Comparison of ENCODE assay signal across 1 cellular context in the genomic region with DNA sequence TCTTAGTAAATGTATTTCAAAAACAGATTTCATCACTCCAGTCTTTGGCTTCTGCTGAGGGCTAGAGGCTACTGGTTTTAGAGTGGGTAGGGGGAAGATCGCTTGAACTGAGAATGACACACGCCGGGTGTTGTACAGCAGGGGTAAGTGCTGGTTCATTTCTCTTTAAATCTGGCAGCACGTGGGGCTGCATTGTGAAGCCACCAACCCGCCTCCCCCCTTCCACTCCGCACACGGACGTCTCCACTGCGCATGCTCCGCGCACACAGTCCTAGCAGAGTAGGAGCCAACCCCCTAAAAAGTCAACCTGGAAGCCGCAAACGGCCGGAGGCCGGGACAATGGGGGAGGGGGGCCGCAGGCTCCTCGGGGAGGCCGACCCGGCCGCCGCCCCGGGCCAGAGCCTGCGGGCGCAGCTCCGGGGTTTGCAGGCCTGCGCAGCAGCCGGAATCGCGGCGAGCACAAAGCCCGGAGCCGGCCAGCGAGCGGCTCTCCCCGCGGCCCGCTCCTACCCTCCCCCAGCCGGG.
A peak's percentile ranks its signal among the peaks of the same experiment; 100 is the strongest.
TF ChIP-seq lines count a peak whose summit lies in the region.

No MANE protein-coding gene starts in this region.

TF ChIP-seq in K562, 482 proteins besides CTCF, POLR2A, EP300 and RAD21 (continued from another document and continues in another):
- TF ChIP-seq, protein P1, sequence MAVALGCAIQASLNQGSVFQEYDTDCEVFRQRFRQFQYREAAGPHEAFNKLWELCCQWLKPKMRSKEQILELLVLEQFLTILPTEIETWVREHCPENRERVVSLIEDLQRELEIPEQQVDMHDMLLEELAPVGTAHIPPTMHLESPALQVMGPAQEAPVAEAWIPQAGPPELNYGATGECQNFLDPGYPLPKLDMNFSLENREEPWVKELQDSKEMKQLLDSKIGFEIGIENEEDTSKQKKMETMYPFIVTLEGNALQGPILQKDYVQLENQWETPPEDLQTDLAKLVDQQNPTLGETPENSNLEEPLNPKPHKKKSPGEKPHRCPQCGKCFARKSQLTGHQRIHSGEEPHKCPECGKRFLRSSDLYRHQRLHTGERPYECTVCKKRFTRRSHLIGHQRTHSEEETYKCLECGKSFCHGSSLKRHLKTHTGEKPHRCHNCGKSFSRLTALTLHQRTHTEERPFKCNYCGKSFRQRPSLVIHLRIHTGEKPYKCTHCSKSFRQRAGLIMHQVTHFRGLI (CRISPR knock-in tag; IDR thresholded peaks at IDR 0.05): no peak
- TF ChIP-seq THRA (IDR thresholded peaks at IDR 0.05) (no peak), CHCHD3 (CRISPR knock-in tag; IDR thresholded peaks at IDR 0.05) (no peak), MCM5 (IDR thresholded peaks at IDR 0.05; ENCODE audit: low read depth) (no peak), HOXB6 (CRISPR knock-in tag; IDR thresholded peaks at IDR 0.05; ENCODE audit: borderline replicate concordance) (no peak), ATF7 (IDR thresholded peaks at IDR 0.05) (no peak), OTX1 (CRISPR knock-in tag; IDR thresholded peaks at IDR 0.05) (no peak), RBFOX2 (IDR thresholded peaks at IDR 0.05; ENCODE audit: low read depth, low read length) (peak; percentile 46), PURB (CRISPR knock-in tag; IDR thresholded peaks at IDR 0.05; ENCODE audit: low read depth) (no peak), L3MBTL2 (IDR thresholded peaks at IDR 0.05) (peak; percentile 85), IRF2 (CRISPR knock-in tag; IDR thresholded peaks at IDR 0.05) (no peak), GATAD2B (IDR thresholded peaks at IDR 0.05; ENCODE audit: borderline replicate concordance) (0 out of 2 replicates have a peak, but pooled peaks have one; percentile 52), ZNF174 (CRISPR knock-in tag; IDR thresholded peaks at IDR 0.05) (no peak), SIRT6 (IDR thresholded peaks at IDR 0.05; ENCODE audit: low read depth, low read length) (no peak), POLR2AphosphoS5 (IDR thresholded peaks at IDR 0.05; ENCODE audit: control insufficient read depth, insufficient read depth, low read depth, low read length) (no peak), PTTG1 (tag; IDR thresholded peaks at IDR 0.05; ENCODE audit: low read depth) (no peak), NFYB (IDR thresholded peaks at IDR 0.05; ENCODE audit: extremely low read depth, insufficient read length) (no peak), FOXK2 (conservative IDR thresholded peaks at IDR 0.05 in 1 of 2, IDR thresholded peaks at IDR 0.05 in 1 of 2; ENCODE audit: low read depth in 2 of 2) (0 out of 4 replicates have a peak, but pooled peaks of 1 of the 2 experiments have one; percentile 24), CXXC5 (CRISPR knock-in tag; IDR thresholded peaks at IDR 0.05) (0 out of 2 replicates have a peak, but pooled peaks have one; percentile 56), CBX8 (IDR thresholded peaks at IDR 0.05; ENCODE audit: borderline replicate concordance, extremely low read depth, low read depth, low read length, poor library complexity, severe bottlenecking) (no peak), ILK (tag; IDR thresholded peaks at IDR 0.05; ENCODE audit: borderline replicate concordance, low read depth) (no peak), TAF15 (IDR thresholded peaks at IDR 0.05; ENCODE audit: low read depth, low read length) (no peak), ZNF232 (CRISPR knock-in tag; IDR thresholded peaks at IDR 0.05) (no peak), TOE1 (IDR thresholded peaks at IDR 0.05; ENCODE audit: borderline replicate concordance) (peak; percentile 24; the same call in 1 of the 2 replicates), TOE1 (CRISPR knock-in tag; IDR thresholded peaks at IDR 0.05; ENCODE audit: borderline replicate concordance, low read depth) (no peak), IFI16 (CRISPR knock-in tag; IDR thresholded peaks at IDR 0.05) (no peak), PCBP1 (IDR thresholded peaks at IDR 0.05; ENCODE audit: low read depth, low read length, poor library complexity, severe bottlenecking) (no peak), ZC3H8 (IDR thresholded peaks at IDR 0.05) (no peak), HEY1 (CRISPR knock-in tag; IDR thresholded peaks at IDR 0.05; ENCODE audit: borderline replicate concordance) (no peak), ZC3H4 (CRISPR knock-in tag; IDR thresholded peaks at IDR 0.05; ENCODE audit: borderline replicate concordance) (no peak), CEBPG (CRISPR knock-in tag; IDR thresholded peaks at IDR 0.05) (no peak; the same call in 1 of the 2 replicates), CEBPG (tag; conservative IDR thresholded peaks at IDR 0.05 in 1 of 2, IDR thresholded peaks at IDR 0.05 in 1 of 2) (no peak), SNIP1 (IDR thresholded peaks at IDR 0.05; ENCODE audit: low read depth) (no peak), DMBX1 (CRISPR knock-in tag; IDR thresholded peaks at IDR 0.05; ENCODE audit: borderline replicate concordance) (no peak), ZFP36 (IDR thresholded peaks at IDR 0.05; ENCODE audit: low read depth, low read length, partially characterized antibody) (no peak), TEAD4 (IDR thresholded peaks at IDR 0.05; ENCODE audit: low read length) (no peak), TEAD4 (CRISPR knock-in tag; IDR thresholded peaks at IDR 0.05; ENCODE audit: borderline replicate concordance) (no peak), ZNF561 (CRISPR knock-in tag; conservative IDR thresholded peaks at IDR 0.05) (no peak), RB1 (IDR thresholded peaks at IDR 0.05; ENCODE audit: low read depth) (no peak), MAFK (IDR thresholded peaks at IDR 0.05; ENCODE audit: low read length) (no peak), HOMEZ (CRISPR knock-in tag; IDR thresholded peaks at IDR 0.05) (no peak), ASH1L (IDR thresholded peaks at IDR 0.05; ENCODE audit: borderline replicate concordance, low read depth, partially characterized antibody) (no peak), JUN (IDR thresholded peaks at IDR 0.05; ENCODE audit: borderline replicate concordance, low read depth, low read length) (no peak), JUN (CRISPR knock-in tag; IDR thresholded peaks at IDR 0.05; ENCODE audit: borderline replicate concordance) (no peak), TCF7 (IDR thresholded peaks at IDR 0.05; ENCODE audit: borderline replicate concordance) (no peak), ZNF512 (tag; IDR thresholded peaks at IDR 0.05) (no peak), NR4A1 (CRISPR knock-in tag; IDR thresholded peaks at IDR 0.05) (no peak), NR4A1 (tag; IDR thresholded peaks at IDR 0.05) (no peak), ZFX (CRISPR knock-in tag; IDR thresholded peaks at IDR 0.05) (no peak)
- TF ChIP-seq, protein P2, sequence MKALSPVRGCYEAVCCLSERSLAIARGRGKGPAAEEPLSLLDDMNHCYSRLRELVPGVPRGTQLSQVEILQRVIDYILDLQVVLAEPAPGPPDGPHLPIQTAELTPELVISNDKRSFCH (CRISPR knock-in tag; IDR thresholded peaks at IDR 0.05): no peak
- TF ChIP-seq, protein P2 (tag; IDR thresholded peaks at IDR 0.05): no peak
- TF ChIP-seq, protein P3, sequence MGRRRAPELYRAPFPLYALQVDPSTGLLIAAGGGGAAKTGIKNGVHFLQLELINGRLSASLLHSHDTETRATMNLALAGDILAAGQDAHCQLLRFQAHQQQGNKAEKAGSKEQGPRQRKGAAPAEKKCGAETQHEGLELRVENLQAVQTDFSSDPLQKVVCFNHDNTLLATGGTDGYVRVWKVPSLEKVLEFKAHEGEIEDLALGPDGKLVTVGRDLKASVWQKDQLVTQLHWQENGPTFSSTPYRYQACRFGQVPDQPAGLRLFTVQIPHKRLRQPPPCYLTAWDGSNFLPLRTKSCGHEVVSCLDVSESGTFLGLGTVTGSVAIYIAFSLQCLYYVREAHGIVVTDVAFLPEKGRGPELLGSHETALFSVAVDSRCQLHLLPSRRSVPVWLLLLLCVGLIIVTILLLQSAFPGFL (CRISPR knock-in tag; IDR thresholded peaks at IDR 0.05): no peak
- TF ChIP-seq, protein P4, sequence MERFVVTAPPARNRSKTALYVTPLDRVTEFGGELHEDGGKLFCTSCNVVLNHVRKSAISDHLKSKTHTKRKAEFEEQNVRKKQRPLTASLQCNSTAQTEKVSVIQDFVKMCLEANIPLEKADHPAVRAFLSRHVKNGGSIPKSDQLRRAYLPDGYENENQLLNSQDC (CRISPR knock-in tag; IDR thresholded peaks at IDR 0.05): no peak
- TF ChIP-seq, protein P5, sequence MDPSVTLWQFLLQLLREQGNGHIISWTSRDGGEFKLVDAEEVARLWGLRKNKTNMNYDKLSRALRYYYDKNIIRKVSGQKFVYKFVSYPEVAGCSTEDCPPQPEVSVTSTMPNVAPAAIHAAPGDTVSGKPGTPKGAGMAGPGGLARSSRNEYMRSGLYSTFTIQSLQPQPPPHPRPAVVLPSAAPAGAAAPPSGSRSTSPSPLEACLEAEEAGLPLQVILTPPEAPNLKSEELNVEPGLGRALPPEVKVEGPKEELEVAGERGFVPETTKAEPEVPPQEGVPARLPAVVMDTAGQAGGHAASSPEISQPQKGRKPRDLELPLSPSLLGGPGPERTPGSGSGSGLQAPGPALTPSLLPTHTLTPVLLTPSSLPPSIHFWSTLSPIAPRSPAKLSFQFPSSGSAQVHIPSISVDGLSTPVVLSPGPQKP (CRISPR knock-in tag; IDR thresholded peaks at IDR 0.05): no peak
- TF ChIP-seq, protein P6, sequence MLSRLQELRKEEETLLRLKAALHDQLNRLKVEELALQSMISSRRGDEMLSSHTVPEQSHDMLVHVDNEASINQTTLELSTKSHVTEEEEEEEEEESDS (CRISPR knock-in tag; IDR thresholded peaks at IDR 0.05): no peak
- TF ChIP-seq, protein P7, sequence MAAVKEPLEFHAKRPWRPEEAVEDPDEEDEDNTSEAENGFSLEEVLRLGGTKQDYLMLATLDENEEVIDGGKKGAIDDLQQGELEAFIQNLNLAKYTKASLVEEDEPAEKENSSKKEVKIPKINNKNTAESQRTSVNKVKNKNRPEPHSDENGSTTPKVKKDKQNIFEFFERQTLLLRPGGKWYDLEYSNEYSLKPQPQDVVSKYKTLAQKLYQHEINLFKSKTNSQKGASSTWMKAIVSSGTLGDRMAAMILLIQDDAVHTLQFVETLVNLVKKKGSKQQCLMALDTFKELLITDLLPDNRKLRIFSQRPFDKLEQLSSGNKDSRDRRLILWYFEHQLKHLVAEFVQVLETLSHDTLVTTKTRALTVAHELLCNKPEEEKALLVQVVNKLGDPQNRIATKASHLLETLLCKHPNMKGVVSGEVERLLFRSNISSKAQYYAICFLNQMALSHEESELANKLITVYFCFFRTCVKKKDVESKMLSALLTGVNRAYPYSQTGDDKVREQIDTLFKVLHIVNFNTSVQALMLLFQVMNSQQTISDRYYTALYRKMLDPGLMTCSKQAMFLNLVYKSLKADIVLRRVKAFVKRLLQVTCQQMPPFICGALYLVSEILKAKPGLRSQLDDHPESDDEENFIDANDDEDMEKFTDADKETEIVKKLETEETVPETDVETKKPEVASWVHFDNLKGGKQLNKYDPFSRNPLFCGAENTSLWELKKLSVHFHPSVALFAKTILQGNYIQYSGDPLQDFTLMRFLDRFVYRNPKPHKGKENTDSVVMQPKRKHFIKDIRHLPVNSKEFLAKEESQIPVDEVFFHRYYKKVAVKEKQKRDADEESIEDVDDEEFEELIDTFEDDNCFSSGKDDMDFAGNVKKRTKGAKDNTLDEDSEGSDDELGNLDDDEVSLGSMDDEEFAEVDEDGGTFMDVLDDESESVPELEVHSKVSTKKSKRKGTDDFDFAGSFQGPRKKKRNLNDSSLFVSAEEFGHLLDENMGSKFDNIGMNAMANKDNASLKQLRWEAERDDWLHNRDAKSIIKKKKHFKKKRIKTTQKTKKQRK (IDR thresholded peaks at IDR 0.05; ENCODE audit: borderline replicate concordance, low read depth, low read length): no peak
